Comparison of ENCODE assay signal across 1 cellular context in genomic region chr1:25338188-25338981, GRCh38.
TF ChIP-seq lines count a peak whose summit lies in the region.

Gene TMEM50A, plus strand, starts transcription at chr1:25338334. Its CDS starts 2,153 bp downstream, at chr1:25340487.

TF ChIP-seq in GM12878, 131 proteins besides CTCF, POLR2A, EP300 and RAD21 (continued from another document and continues in another):
- TF ChIP-seq, protein P1, sequence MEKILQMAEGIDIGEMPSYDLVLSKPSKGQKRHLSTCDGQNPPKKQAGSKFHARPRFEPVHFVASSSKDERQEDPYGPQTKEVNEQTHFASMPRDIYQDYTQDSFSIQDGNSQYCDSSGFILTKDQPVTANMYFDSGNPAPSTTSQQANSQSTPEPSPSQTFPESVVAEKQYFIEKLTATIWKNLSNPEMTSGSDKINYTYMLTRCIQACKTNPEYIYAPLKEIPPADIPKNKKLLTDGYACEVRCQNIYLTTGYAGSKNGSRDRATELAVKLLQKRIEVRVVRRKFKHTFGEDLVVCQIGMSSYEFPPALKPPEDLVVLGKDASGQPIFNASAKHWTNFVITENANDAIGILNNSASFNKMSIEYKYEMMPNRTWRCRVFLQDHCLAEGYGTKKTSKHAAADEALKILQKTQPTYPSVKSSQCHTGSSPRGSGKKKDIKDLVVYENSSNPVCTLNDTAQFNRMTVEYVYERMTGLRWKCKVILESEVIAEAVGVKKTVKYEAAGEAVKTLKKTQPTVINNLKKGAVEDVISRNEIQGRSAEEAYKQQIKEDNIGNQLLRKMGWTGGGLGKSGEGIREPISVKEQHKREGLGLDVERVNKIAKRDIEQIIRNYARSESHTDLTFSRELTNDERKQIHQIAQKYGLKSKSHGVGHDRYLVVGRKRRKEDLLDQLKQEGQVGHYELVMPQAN (conservative IDR thresholded peaks at IDR 0.05) = peak; percentile 83
- TF ChIP-seq ZNF217 (IDR thresholded peaks at IDR 0.05) (no peak), RCOR1 (conservative IDR thresholded peaks at IDR 0.05; ENCODE audit: low read depth, low read length) (no peak), SRF (IDR thresholded peaks at IDR 0.05; ENCODE audit: low read depth in 2 of 2, low read length in 2 of 2) (no peak), STAT1 (conservative IDR thresholded peaks at IDR 0.05) (no peak), MEF2A (IDR thresholded peaks at IDR 0.05; ENCODE audit: insufficient read depth, low read depth, low read length) (0 out of 2 replicates have a peak, but pooled peaks have one; percentile 3), ZNF24 (IDR thresholded peaks at IDR 0.05) (no peak), IRF4 (IDR thresholded peaks at IDR 0.05; ENCODE audit: low read depth, low read length) (no peak), CBFB (IDR thresholded peaks at IDR 0.05; ENCODE audit: low read depth) (peak; percentile 24; the same call in 1 of the 2 replicates), ZSCAN29 (IDR thresholded peaks at IDR 0.05) (no peak), ZNF384 (IDR thresholded peaks at IDR 0.05; ENCODE audit: borderline replicate concordance, low read depth, low read length) (no peak), PBX3 (IDR thresholded peaks at IDR 0.05; ENCODE audit: insufficient replicate concordance, low read depth, low read length) (no peak), MYC (IDR thresholded peaks at IDR 0.05; ENCODE audit: insufficient read depth, insufficient read length, insufficient replicate concordance, low read length, severe bottlenecking) (no peak), ZNF687 (IDR thresholded peaks at IDR 0.05) (0 out of 2 replicates have a peak, but pooled peaks have one; percentile 47), ETV6 (conservative IDR thresholded peaks at IDR 0.05 in 1 of 2, IDR thresholded peaks at IDR 0.05 in 1 of 2; ENCODE audit: borderline replicate concordance in 1 of 2, low read depth in 1 of 2) (no peak), SMC3 (IDR thresholded peaks at IDR 0.05; ENCODE audit: borderline replicate concordance, low read length) (no peak), TCF7 (IDR thresholded peaks at IDR 0.05; ENCODE audit: borderline replicate concordance) (no peak), GATAD2B (conservative IDR thresholded peaks at IDR 0.05; ENCODE audit: low read depth) (peak; percentile 94), SUPT20H (IDR thresholded peaks at IDR 0.05; ENCODE audit: borderline replicate concordance, control insufficient read depth, low read depth, low read length) (no peak), GABPA (IDR thresholded peaks at IDR 0.05; ENCODE audit: low read depth) (peak; percentile 59; the same call in 1 of the 2 replicates), SMARCA5 (IDR thresholded peaks at IDR 0.05) (0 out of 2 replicates have a peak, but pooled peaks have one; percentile 52), CREM (IDR thresholded peaks at IDR 0.05; ENCODE audit: low read depth) (no peak), HSF1 (IDR thresholded peaks at IDR 0.05; ENCODE audit: low read depth, low read length) (no peak), TAF1 (IDR thresholded peaks at IDR 0.05; ENCODE audit: borderline replicate concordance, low read depth, low read length) (peak; percentile 20; the same call in 1 of the 2 replicates), FOXK2 (IDR thresholded peaks at IDR 0.05) (no peak), SUZ12 (IDR thresholded peaks at IDR 0.05; ENCODE audit: unreplicated experiment) (no peak), POLR2AphosphoS2 (IDR thresholded peaks at IDR 0.05; ENCODE audit: low read depth, low read length) (no peak), BCL11A (IDR thresholded peaks at IDR 0.05; ENCODE audit: low read depth, low read length) (no peak), ZZZ3 (IDR thresholded peaks at IDR 0.05; ENCODE audit: control insufficient read depth, insufficient read length, low read depth) (no peak), NR2F1 (conservative IDR thresholded peaks at IDR 0.05) (peak; percentile 83), SREBF2 (IDR thresholded peaks at IDR 0.05; ENCODE audit: low read length) (no peak), NFIC (IDR thresholded peaks at IDR 0.05; ENCODE audit: low read depth, low read length) (no peak), E2F4 (IDR thresholded peaks at IDR 0.05; ENCODE audit: low read depth, low read length) (no peak), USF1 (IDR thresholded peaks at IDR 0.05; ENCODE audit: borderline replicate concordance, extremely low read length, insufficient read depth, low read depth, low read length) (no peak), MXI1 (IDR thresholded peaks at IDR 0.05; ENCODE audit: low read depth, low read length) (no peak), FOXM1 (IDR thresholded peaks at IDR 0.05; ENCODE audit: low read depth, low read length) (no peak), RELA (IDR thresholded peaks at IDR 0.05; ENCODE audit: borderline replicate concordance, partially characterized antibody) (peak; percentile 14)
- TF ChIP-seq, protein P2, sequence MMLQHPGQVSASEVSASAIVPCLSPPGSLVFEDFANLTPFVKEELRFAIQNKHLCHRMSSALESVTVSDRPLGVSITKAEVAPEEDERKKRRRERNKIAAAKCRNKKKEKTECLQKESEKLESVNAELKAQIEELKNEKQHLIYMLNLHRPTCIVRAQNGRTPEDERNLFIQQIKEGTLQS (IDR thresholded peaks at IDR 0.05; ENCODE audit: borderline replicate concordance, extremely low read depth, low read depth, low read length) = no peak
- TF ChIP-seq, protein P3, sequence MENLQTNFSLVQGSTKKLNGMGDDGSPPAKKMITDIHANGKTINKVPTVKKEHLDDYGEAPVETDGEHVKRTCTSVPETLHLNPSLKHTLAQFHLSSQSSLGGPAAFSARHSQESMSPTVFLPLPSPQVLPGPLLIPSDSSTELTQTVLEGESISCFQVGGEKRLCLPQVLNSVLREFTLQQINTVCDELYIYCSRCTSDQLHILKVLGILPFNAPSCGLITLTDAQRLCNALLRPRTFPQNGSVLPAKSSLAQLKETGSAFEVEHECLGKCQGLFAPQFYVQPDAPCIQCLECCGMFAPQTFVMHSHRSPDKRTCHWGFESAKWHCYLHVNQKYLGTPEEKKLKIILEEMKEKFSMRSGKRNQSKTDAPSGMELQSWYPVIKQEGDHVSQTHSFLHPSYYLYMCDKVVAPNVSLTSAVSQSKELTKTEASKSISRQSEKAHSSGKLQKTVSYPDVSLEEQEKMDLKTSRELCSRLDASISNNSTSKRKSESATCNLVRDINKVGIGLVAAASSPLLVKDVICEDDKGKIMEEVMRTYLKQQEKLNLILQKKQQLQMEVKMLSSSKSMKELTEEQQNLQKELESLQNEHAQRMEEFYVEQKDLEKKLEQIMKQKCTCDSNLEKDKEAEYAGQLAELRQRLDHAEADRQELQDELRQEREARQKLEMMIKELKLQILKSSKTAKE (IDR thresholded peaks at IDR 0.05; ENCODE audit: low read depth, poor library complexity, severe bottlenecking) = peak; percentile 38
- TF ChIP-seq, protein P4, sequence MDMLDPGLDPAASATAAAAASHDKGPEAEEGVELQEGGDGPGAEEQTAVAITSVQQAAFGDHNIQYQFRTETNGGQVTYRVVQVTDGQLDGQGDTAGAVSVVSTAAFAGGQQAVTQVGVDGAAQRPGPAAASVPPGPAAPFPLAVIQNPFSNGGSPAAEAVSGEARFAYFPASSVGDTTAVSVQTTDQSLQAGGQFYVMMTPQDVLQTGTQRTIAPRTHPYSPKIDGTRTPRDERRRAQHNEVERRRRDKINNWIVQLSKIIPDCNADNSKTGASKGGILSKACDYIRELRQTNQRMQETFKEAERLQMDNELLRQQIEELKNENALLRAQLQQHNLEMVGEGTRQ (IDR thresholded peaks at IDR 0.05; ENCODE audit: borderline replicate concordance, low read depth, low read length) = no peak
- TF ChIP-seq, protein P5, sequence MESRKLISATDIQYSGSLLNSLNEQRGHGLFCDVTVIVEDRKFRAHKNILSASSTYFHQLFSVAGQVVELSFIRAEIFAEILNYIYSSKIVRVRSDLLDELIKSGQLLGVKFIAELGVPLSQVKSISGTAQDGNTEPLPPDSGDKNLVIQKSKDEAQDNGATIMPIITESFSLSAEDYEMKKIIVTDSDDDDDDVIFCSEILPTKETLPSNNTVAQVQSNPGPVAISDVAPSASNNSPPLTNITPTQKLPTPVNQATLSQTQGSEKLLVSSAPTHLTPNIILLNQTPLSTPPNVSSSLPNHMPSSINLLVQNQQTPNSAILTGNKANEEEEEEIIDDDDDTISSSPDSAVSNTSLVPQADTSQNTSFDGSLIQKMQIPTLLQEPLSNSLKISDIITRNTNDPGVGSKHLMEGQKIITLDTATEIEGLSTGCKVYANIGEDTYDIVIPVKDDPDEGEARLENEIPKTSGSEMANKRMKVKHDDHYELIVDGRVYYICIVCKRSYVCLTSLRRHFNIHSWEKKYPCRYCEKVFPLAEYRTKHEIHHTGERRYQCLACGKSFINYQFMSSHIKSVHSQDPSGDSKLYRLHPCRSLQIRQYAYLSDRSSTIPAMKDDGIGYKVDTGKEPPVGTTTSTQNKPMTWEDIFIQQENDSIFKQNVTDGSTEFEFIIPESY (IDR thresholded peaks at IDR 0.05) = no peak
